In genomic region chr2:54772110-54772509, GRCh38 we compare ENCODE assay signal across 1 cellular context.
TF ChIP-seq lines count a peak whose summit lies in the region.

No MANE protein-coding gene starts in this region.

TF ChIP-seq in GM23338, 12 proteins besides CTCF, POLR2A, EP300 and RAD21 (continued from another document):
- TF ChIP-seq ZNF462 (CRISPR knock-in tag; IDR thresholded peaks at IDR 0.05) (no peak), ZNF331 (CRISPR knock-in tag; IDR thresholded peaks at IDR 0.05; ENCODE audit: low read depth) (no peak), ETS1 (IDR thresholded peaks at IDR 0.05) (no peak), POLR2AphosphoS5 (IDR thresholded peaks at IDR 0.05; ENCODE audit: low read depth) (no peak), NANOG (IDR thresholded peaks at IDR 0.05; ENCODE audit: borderline replicate concordance) (no peak)
